Comparison of ENCODE assay signal across 32 cellular contexts in genomic region chrX:154024271-154024670, GRCh38.
"Had no signal": no experiment of that assay in that cellular context is flagged by ENCODE, and none has a peak within 500 bp of the region (broad histone marks: within the 10 kb centered on the region; RNA-seq: fewer than 3 reads in every experiment).

No MANE protein-coding gene starts in this region.

- H3K9me3 Mint-ChIP-seq: natural killer cell; neural crest cell; stimulated activated memory B cell treated with anti-CD40 and anti-IgM and Interleukin-4, amounts not matched to agents 10 μg/mL and 1 μg/mL and 100 μg/mL, for 72 hours; stimulated activated naive CD8-positive, alpha-beta T cell treated with anti-CD3 and anti-CD28 coated beads, Interleukin-15, amount 100 ng/mL, for 72 hours; type B pancreatic cell had no signal

- DNase-seq: naive thymus-derived CD4-positive, alpha-beta T cell; natural killer cell; nucleus accumbens; ovary; right cardiac atrium; right lobe of liver; spleen; stimulated activated CD4-positive, alpha-beta T cell treated with anti-CD3 and anti-CD28 coated beads, Interleukin-12 subunit alpha, Interleukin-12 subunit beta, amount 100 ng/mL, for 4 hours; stimulated activated CD4-positive, alpha-beta T cell treated with anti-CD3 and anti-CD28 coated beads, Interleukin-1b, Interleukin-23, amount 100 ng/mL, for 48 hours; stimulated activated CD4-positive, alpha-beta T cell treated with anti-CD3 and anti-CD28 coated beads, Interleukin-4, amount 100 ng/mL, for 1 hour; stimulated activated CD4-positive, alpha-beta T cell treated with anti-CD3 and anti-CD28 coated beads, Interleukin-4, amount 100 ng/mL, for 4 hours; stimulated activated CD8-positive, alpha-beta memory T cell treated with anti-CD3 and anti-CD28 coated beads, Interleukin-4, amount 100 ng/mL, for 48 hours; stimulated activated naive CD4-positive, alpha-beta T cell; stimulated activated naive CD8-positive, alpha-beta T cell treated with anti-CD3 and anti-CD28 coated beads, Interleukin-15, amount 100 ng/mL, for 72 hours; stimulated activated naive CD8-positive, alpha-beta T cell treated with anti-CD3 and anti-CD28 coated beads, Interleukin-15, Interleukin-2, amounts not matched to agents 100 U/mL and 50 U/mL, for 24 hours; substantia nigra; testis; tibial artery; transverse colon; upper lobe of right lung; uterus had no signal

- H3K36me3 ChIP-seq: ovary, right lobe of liver, suprapubic skin, transverse colon, uterus had no signal

- H3K36me3 Mint-ChIP-seq: natural killer cell, type B pancreatic cell had no signal

- H3K27me3 Mint-ChIP-seq: naive thymus-derived CD4-positive, alpha-beta T cell; progenitor cell of endocrine pancreas; stimulated activated memory B cell treated with anti-CD40 and anti-IgM and Interleukin-4, amounts not matched to agents 10 μg/mL and 1 μg/mL and 100 μg/mL, for 72 hours; stimulated activated naive CD8-positive, alpha-beta T cell treated with anti-CD3 and anti-CD28 coated beads, Interleukin-15, amount 100 ng/mL, for 72 hours; type B pancreatic cell had no signal

- H3K4me2 ChIP-seq: smooth muscle cell had no signal

- H3K4me3 ChIP-seq: ovary, psoas muscle, right lobe of liver, skin epidermis, smooth muscle cell, spleen, suprapubic skin, testis, tibial artery, transverse colon, upper lobe of right lung, uterus had no signal

- H3K27ac ChIP-seq: ovary, parathyroid adenoma, psoas muscle, right lobe of liver, testis, tibial artery, transverse colon, upper lobe of right lung, uterus had no signal

- H3K27me3 ChIP-seq: neutrophil, ovary, right lobe of liver, spleen, suprapubic skin, testis, tibial artery, transverse colon, upper lobe of right lung, uterus had no signal

- ATAC-seq: naive thymus-derived CD4-positive, alpha-beta T cell; natural killer cell; psoas muscle; right cardiac atrium; stimulated activated memory B cell treated with anti-CD40 and anti-IgM and Interleukin-4, amounts not matched to agents 10 μg/mL and 1 μg/mL and 100 μg/mL, for 72 hours; stimulated activated naive CD8-positive, alpha-beta T cell treated with anti-CD3 and anti-CD28 coated beads, Interleukin-15, amount 100 ng/mL, for 72 hours; stimulated activated naive CD8-positive, alpha-beta T cell treated with anti-CD3 and anti-CD28 coated beads, Interleukin-15, Interleukin-2, amounts not matched to agents 100 U/mL and 50 U/mL, for 24 hours; upper lobe of right lung had no signal

- H3K9me3 ChIP-seq: neutrophil, ovary, psoas muscle, right lobe of liver, spleen, suprapubic skin, testis, tibial artery, transverse colon, upper lobe of right lung, uterus had no signal

- H2AFZ ChIP-seq: parathyroid adenoma had no signal

- H3K4me1 ChIP-seq: upper lobe of right lung, uterus had no signal

- H3K79me2 ChIP-seq: parathyroid adenoma had no signal

- H3K4me3 Mint-ChIP-seq: naive thymus-derived CD4-positive, alpha-beta T cell; natural killer cell; nephron; neural crest cell; stimulated activated memory B cell treated with anti-CD40 and anti-IgM and Interleukin-4, amounts not matched to agents 10 μg/mL and 1 μg/mL and 100 μg/mL, for 72 hours; stimulated activated naive CD8-positive, alpha-beta T cell treated with anti-CD3 and anti-CD28 coated beads, Interleukin-15, amount 100 ng/mL, for 72 hours; type B pancreatic cell had no signal

- H3K27ac Mint-ChIP-seq: natural killer cell; stimulated activated memory B cell treated with anti-CD40 and anti-IgM and Interleukin-4, amounts not matched to agents 10 μg/mL and 1 μg/mL and 100 μg/mL, for 72 hours; stimulated activated naive CD8-positive, alpha-beta T cell treated with anti-CD3 and anti-CD28 coated beads, Interleukin-15, amount 100 ng/mL, for 72 hours had no signal
